Comparison of ENCODE assay signal across 9 cellular contexts in the genomic region with DNA sequence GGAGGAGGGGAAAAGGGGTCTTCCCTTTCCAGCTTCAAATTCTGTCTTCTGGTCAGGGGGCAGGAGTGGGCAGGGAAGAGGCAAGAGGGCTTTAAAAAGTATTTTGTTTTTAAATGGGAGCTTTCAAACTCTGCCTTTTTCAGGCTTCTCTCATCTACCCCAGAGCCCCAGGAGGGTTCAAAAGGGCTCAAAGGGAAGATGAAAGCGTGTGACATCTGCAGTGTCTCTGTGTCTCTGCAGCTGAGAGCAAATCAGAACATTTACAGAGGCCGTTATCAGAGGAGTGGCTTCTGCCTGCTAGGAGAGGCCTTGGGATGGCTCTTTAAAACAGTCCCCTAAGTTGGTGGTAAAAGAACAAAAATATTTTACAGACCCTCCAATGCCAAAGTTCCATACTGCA. TPM values are rescaled to one million over a fixed set of nuclear protein-coding genes. Genes with fewer than 3 reads are reported as not detected.
DNase-seq lines count a peak whose midpoint lies in the region; ATAC-seq and TF ChIP-seq lines count a peak whose summit lies in the region.
"Had no signal": no experiment of that assay in that cellular context is flagged by ENCODE, and none has a peak within 500 bp of the region (broad histone marks: within the 10 kb centered on the region; RNA-seq: fewer than 3 reads in every experiment).

No MANE protein-coding gene starts in this region.

- H3K27me3 ChIP-seq in mammary epithelial cell (ENCODE audit: insufficient read depth, low read length) (no peaks in the 10 kb centered on the region), tibial artery (no peaks in the 10 kb centered on the region)

- peak; percentile 40 for ATAC-seq in activated CD8-positive, alpha-beta memory T cell treated with anti-CD3 and anti-CD28 coated beads, Interleukin-2, amount 10 ng/mL, durations not matched to agents 7 days and 5 days
- ATAC-seq in left colon: no peak

- no peak overlapping the region for H3K9ac ChIP-seq in mammary epithelial cell (ENCODE audit: insufficient read depth, low read length)

- DNase-seq in activated CD8-positive, alpha-beta memory T cell treated with anti-CD3 and anti-CD28 coated beads, Interleukin-2, amount 10 ng/mL, durations not matched to agents 7 days and 5 days: no peak
- no peak for DNase-seq in activated CD8-positive, alpha-beta memory T cell treated with anti-CD3 and anti-CD28 coated beads, Interleukin-2, amount 50 U/mL, for 4 hours
- DNase-seq in mammary epithelial cell (no peak), tibial artery (no peak), activated gamma-delta T cell (lab: John Stamatoyannopoulos, UW) (no peak), left colon (no peak)
- no peak for DNase-seq in NK-92 treated with Interleukin-12 subunit alpha and Interleukin-12 subunit beta, amount 100 ng/mL, for 24 hours (lab: John Stamatoyannopoulos, UW)
- DNase-seq: NCI-H1436 treated with DMSO at 0.1 percent for 48 hours had no signal

- BruUV-seq in mammary epithelial cell (replicated peaks; lab: Mats Ljungman, UMichigan): no TSS peak

- peak overlapping the region; percentile 14 for H3K27ac ChIP-seq in mammary epithelial cell (ENCODE audit: insufficient read depth, low read depth, low read length)
- H3K27ac ChIP-seq in mesodermal cell (ENCODE audit: low read depth, low read length, severe bottlenecking): peak overlapping the region; percentile 92
- peak overlapping the region; percentile 81 to 90 for H3K27ac ChIP-seq in tibial artery

- dilution Hi-C loops in mammary epithelial cell (cut with HindIII; ENCODE audit: low sequenced_read_pairs): no loop called here

- H3K9me3 Mint-ChIP-seq in activated CD8-positive, alpha-beta memory T cell treated with anti-CD3 and anti-CD28 coated beads, Interleukin-2, amount 10 ng/mL, durations not matched to agents 7 days and 5 days (ENCODE audit: low read depth): no peaks in the 10 kb centered on the region

- intact Hi-C loops in mammary epithelial cell (cut with micrococcal nuclease) (loop anchor here (2.0 kb wide), 1 partner anchor 28 kb away; no protein-coding TSS in a partner anchor), tibial artery (cut with DNase I; ENCODE audit: low total_unique reads) (no loop called here), left colon (cut with DNase I, micrococcal nuclease) (no loop called here)

- in situ Hi-C loops in mammary epithelial cell (cut with MboI; ENCODE audit: low sequenced_read_pairs in 2 of 2): no loop called here

- no peaks in the 10 kb centered on the region for H4K20me1 ChIP-seq in mammary epithelial cell (ENCODE audit: insufficient read depth, low read length)

- 7% methylated on average over 2 of the region's 2 CpGs for WGBS in mammary epithelial cell (ENCODE audit: low coverage, missing lambda C conversion rate)
- WGBS in mesodermal cell (ENCODE audit: insufficient coverage in 2 of 2), 2 experiments: no CpG with 5 or more reads among the region's 2 CpGs

- H3K27me3 Mint-ChIP-seq in activated CD8-positive, alpha-beta memory T cell treated with anti-CD3 and anti-CD28 coated beads, Interleukin-2, amount 10 ng/mL, durations not matched to agents 7 days and 5 days: no peaks in the 10 kb centered on the region

- peak overlapping the region; percentile 57 for H3K4me3 Mint-ChIP-seq in activated CD8-positive, alpha-beta memory T cell treated with anti-CD3 and anti-CD28 coated beads, Interleukin-2, amount 10 ng/mL, durations not matched to agents 7 days and 5 days

- H3K4me1 ChIP-seq in mammary epithelial cell (ENCODE audit: insufficient read depth, low read length) (peaks cover 42% of the 10 kb centered on the region), mesodermal cell (ENCODE audit: control insufficient read depth, insufficient read depth, low read length, poor library complexity, severe bottlenecking) (peaks cover 83% of the 10 kb centered on the region), tibial artery (peaks cover 13 to 62% (median 46%) of the 10 kb centered on the region in 4 donors)

- H3K27ac Mint-ChIP-seq in activated CD8-positive, alpha-beta memory T cell treated with anti-CD3 and anti-CD28 coated beads, Interleukin-2, amount 10 ng/mL, durations not matched to agents 7 days and 5 days: peak overlapping the region; percentile 29

- H3K4me3 ChIP-seq in mammary epithelial cell (replicated peaks in 1 of 3; ENCODE audit: insufficient read depth in 1 of 3, low read depth in 2 of 3, low read length in 3 of 3) (no peak overlapping the region), mesodermal cell (ENCODE audit: extremely low read depth, insufficient read depth, low read length, poor library complexity, severe bottlenecking) (peak overlapping the region; percentile 3), tibial artery (peak overlapping the region; percentile 38 to 46)

- H2AFZ ChIP-seq in mammary epithelial cell (ENCODE audit: low read depth, low read length): peak overlapping the region; percentile 96

- H3K36me3 ChIP-seq in mammary epithelial cell (ENCODE audit: insufficient read depth, low read length) (no peaks in the 10 kb centered on the region), mesodermal cell (ENCODE audit: control insufficient read depth, insufficient read depth, low read length) (no peaks in the 10 kb centered on the region), tibial artery (no peaks in the 10 kb centered on the region)

- H3K9me3 ChIP-seq in mammary epithelial cell (replicated peaks; ENCODE audit: insufficient read depth, low read length) (no peaks in the 10 kb centered on the region), mesodermal cell (ENCODE audit: control insufficient read depth, low read length) (no peaks in the 10 kb centered on the region), tibial artery (no peaks in the 10 kb centered on the region)

- H3K4me2 ChIP-seq in mammary epithelial cell (ENCODE audit: insufficient read depth, low read depth, low read length): peak overlapping the region; percentile 79

- H3K36me3 Mint-ChIP-seq in activated CD8-positive, alpha-beta memory T cell treated with anti-CD3 and anti-CD28 coated beads, Interleukin-2, amount 10 ng/mL, durations not matched to agents 7 days and 5 days: no peaks in the 10 kb centered on the region

- H3K79me2 ChIP-seq in mammary epithelial cell (ENCODE audit: insufficient read depth, low read length): no peaks in the 10 kb centered on the region

- peaks cover 35% of the 10 kb centered on the region for H3K4me1 Mint-ChIP-seq in activated CD8-positive, alpha-beta memory T cell treated with anti-CD3 and anti-CD28 coated beads, Interleukin-2, amount 10 ng/mL, durations not matched to agents 7 days and 5 days

- CTCF ChIA-PET in activated CD8-positive, alpha-beta memory T cell treated with anti-CD3 and anti-CD28 coated beads, Interleukin-2, amount 10 ng/mL, durations not matched to agents 7 days and 5 days (lab: Charles Lee): interaction anchor here (0.9 to 4.8 kb wide), 12 partner anchors 12 to 227 kb away, joined by 3 to 23 read pairs (median 4); a partner anchor contains a TSS
- CTCF ChIA-PET in mammary epithelial cell (lab: Charles Lee; ENCODE audit: low non-redundant PET): no interaction called here

- TF ChIP-seq CTCF in mammary epithelial cell (conservative IDR thresholded peaks at IDR 0.05 in 1 of 2, IDR thresholded peaks at IDR 0.05 in 1 of 2; ENCODE audit: extremely low read depth in 1 of 2, insufficient read depth in 1 of 2, low read depth in 1 of 2, low read length in 2 of 2) (no peak), tibial artery (IDR thresholded peaks at IDR 0.05) (no peak)

RNA-seq across cellular contexts. Expression of a gene that starts 30.3 kb away (rescaled TPM):
- 10 to 100 TPM; 58.7 to 86.9 TPM for total RNA-seq in activated CD8-positive, alpha-beta memory T cell treated with anti-CD3 and anti-CD28 coated beads, Interleukin-2, amount 10 ng/mL, durations not matched to agents 7 days and 5 days
- total RNA-seq in mammary epithelial cell (10 to 100 TPM; 36.8 to 87.0 TPM), left colon (10 to 100 TPM; 58.4 to 64.0 TPM)
- polyA plus RNA-seq in mammary epithelial cell: 61.1 TPM
- polyA minus RNA-seq in mammary epithelial cell: 82.4 TPM
- polyA plus RNA-seq in mesodermal cell (2013, experiment 1 of 2): 138 TPM
- polyA plus RNA-seq in mesodermal cell (2013, experiment 2 of 2): 118 TPM

RNA-seq across cellular contexts. Expression of a gene that starts 39.6 kb away (rescaled TPM):
- total RNA-seq in activated CD8-positive, alpha-beta memory T cell treated with anti-CD3 and anti-CD28 coated beads, Interleukin-2, amount 10 ng/mL, durations not matched to agents 7 days and 5 days: 1 to 10 TPM; 7.2 to 9.7 TPM
- total RNA-seq in mammary epithelial cell: 1 to 10 TPM; 2.3 to 8.7 TPM
- polyA plus RNA-seq in mammary epithelial cell: 7.8 TPM
- polyA minus RNA-seq in mammary epithelial cell: 0.83 TPM
- polyA plus RNA-seq in mesodermal cell (2013, experiment 1 of 2): 28.2 TPM
- polyA plus RNA-seq in mesodermal cell (2013, experiment 2 of 2): 29.8 TPM
- 1 to 10 TPM; 2.5 to 4.2 TPM for total RNA-seq in left colon

RNA-seq across cellular contexts. Expression of a gene that starts 39.9 kb away (rescaled TPM):
- total RNA-seq in activated CD8-positive, alpha-beta memory T cell treated with anti-CD3 and anti-CD28 coated beads, Interleukin-2, amount 10 ng/mL, durations not matched to agents 7 days and 5 days: 10 to 100 TPM; 22.1 to 30.1 TPM
- total RNA-seq in mammary epithelial cell (10 to 100 TPM in 1 of 2 donors, under 1 TPM in 1; 0.83 to 10.9 TPM), left colon (10 to 100 TPM; 11.7 to 15.0 TPM)
- polyA plus RNA-seq in mammary epithelial cell: 10.2 TPM
- polyA minus RNA-seq in mammary epithelial cell: 8.5 TPM
- polyA plus RNA-seq in mesodermal cell (2013, experiment 1 of 2): 6.2 TPM
- 4.7 TPM for polyA plus RNA-seq in mesodermal cell (2013, experiment 2 of 2)

Comparison
In these comparisons a context has a peak if more than half of its experiments do, and no peak if none do; other contexts are left out.
1. H3K27ac ChIP-seq: peak in every context shown above with its lines; median percentile 92 in mesodermal cell; 86 in tibial artery; 14 in mammary epithelial cell.
2. H3K4me3 ChIP-seq: peak in mesodermal cell (single experiment) and tibial artery (2 of 2); none in mammary epithelial cell (0 of 3).